Comparison of ENCODE assay signal across 22 cellular contexts in genomic region chr20:36266189-36266588, GRCh38. TPM values are rescaled to one million over a fixed set of nuclear protein-coding genes. Genes with fewer than 3 reads are reported as not detected.
DNase-seq lines count a peak whose midpoint lies in the region; ATAC-seq and TF ChIP-seq lines count a peak whose summit lies in the region.
"Had no signal": no experiment of that assay in that cellular context is flagged by ENCODE, and none has a peak within 500 bp of the region (broad histone marks: within the 10 kb centered on the region; RNA-seq: fewer than 3 reads in every experiment).

No MANE protein-coding gene starts in this region.

- no peak for TF ChIP-seq EP300 in ovary (IDR thresholded peaks at IDR 0.05)

- no peak overlapping the region for H2BK120ac ChIP-seq in mesenchymal stem cell (ENCODE audit: low read depth, low read length)

- no peak overlapping the region for H3K4me2 ChIP-seq in mesenchymal stem cell (ENCODE audit: low read length, poor library complexity, severe bottlenecking)
- H3K4me2 ChIP-seq: A549; BLaER1 treated with 17β-estradiol and CSF1 and Interleukin-3, amounts not matched to agents 10 nM and 100 nM; GM23338 had no signal

- no peak overlapping the region for H2AFZ ChIP-seq in mesenchymal stem cell (ENCODE audit: low read depth, low read length)
- H2AFZ ChIP-seq: GM23338 had no signal

- H4K91ac ChIP-seq in mesenchymal stem cell (ENCODE audit: low read length) = peak overlapping the region; percentile 8

- H3K4me3 Mint-ChIP-seq in activated T-cell treated with anti-CD3 and anti-CD28 coated beads, Interleukin-2, amount 50 U/mL, for 24 hours = no peak overlapping the region
- H3K4me3 Mint-ChIP-seq: CD14-positive monocyte; CD4-positive, alpha-beta T cell; CD8-positive, alpha-beta memory T cell; GM23338; HFFc6 had no signal

- H3K79me1 ChIP-seq in mesenchymal stem cell (replicated peaks; ENCODE audit: low read length, poor library complexity, severe bottlenecking) = no peaks in the 10 kb centered on the region

- H3K4ac ChIP-seq in mesenchymal stem cell (ENCODE audit: low read depth in 1 of 2, low read length in 2 of 2) = no peak overlapping the region

- no peak overlapping the region for H3K23ac ChIP-seq in mesenchymal stem cell (ENCODE audit: low read length in 2 of 2)

- H3K27ac Mint-ChIP-seq in activated T-cell treated with anti-CD3 and anti-CD28 coated beads, Interleukin-2, amount 50 U/mL, for 24 hours = no peak overlapping the region
- H3K27ac Mint-ChIP-seq: CD4-positive, alpha-beta T cell; CD8-positive, alpha-beta memory T cell; GM23338; HFFc6 had no signal

- H3K14ac ChIP-seq in mesenchymal stem cell (ENCODE audit: low read length in 2 of 2) = no peak overlapping the region

- TF ChIP-seq CTCF in ovary (IDR thresholded peaks at IDR 0.05) (no peak), coronary artery (IDR thresholded peaks at IDR 0.05) (no peak)

- H3K36me3 Mint-ChIP-seq in activated T-cell treated with anti-CD3 and anti-CD28 coated beads, Interleukin-2, amount 50 U/mL, for 24 hours (ENCODE audit: low read depth) = no peaks in the 10 kb centered on the region
- H3K36me3 Mint-ChIP-seq: CD14-positive monocyte; CD8-positive, alpha-beta memory T cell had no signal

- no peak overlapping the region for H2BK5ac ChIP-seq in mesenchymal stem cell (ENCODE audit: low read depth, low read length, poor library complexity, severe bottlenecking)

- H4K8ac ChIP-seq in mesenchymal stem cell (ENCODE audit: low read length) = no peak overlapping the region

- no peaks in the 10 kb centered on the region for H3K36me3 ChIP-seq in H7 (replicated peaks; ENCODE audit: control insufficient read depth, insufficient read depth, low read length)
- no peaks in the 10 kb centered on the region for H3K36me3 ChIP-seq in mesenchymal stem cell (ENCODE audit: control insufficient read depth in 1 of 2, insufficient read depth in 2 of 2, low read depth in 1 of 2, low read length in 2 of 2)
- no peaks in the 10 kb centered on the region for H3K36me3 ChIP-seq in ovary
- H3K36me3 ChIP-seq: BE2C; BLaER1 treated with 17β-estradiol and CSF1 and Interleukin-3, amounts not matched to agents 10 nM and 100 nM; HAP-1 had no signal

- no peak overlapping the region for H2BK12ac ChIP-seq in mesenchymal stem cell (ENCODE audit: low read length in 2 of 2)

- WGBS in mesenchymal stem cell = 87% methylated on average over 6 of the region's 6 CpGs
- 80 to 85% (median 80%) methylated on average over 6 of the region's 6 CpGs for WGBS in ovary, 3 donors

- H3K18ac ChIP-seq in mesenchymal stem cell (ENCODE audit: low read depth in 1 of 2, low read length in 2 of 2) = no peak overlapping the region

- H3K9ac ChIP-seq in mesenchymal stem cell (ENCODE audit: low read length) = no peak overlapping the region
- H3K9ac ChIP-seq: BLaER1 treated with 17β-estradiol and CSF1 and Interleukin-3, amounts not matched to agents 10 nM and 100 nM had no signal

- ATAC-seq in HG03442 (IDR thresholded peaks at IDR 0.05; ENCODE audit: unreplicated experiment) = no peak
- ATAC-seq: A549, GM23338 had no signal

- no peaks in the 10 kb centered on the region for H3K4me1 Mint-ChIP-seq in activated T-cell treated with anti-CD3 and anti-CD28 coated beads, Interleukin-2, amount 50 U/mL, for 24 hours (ENCODE audit: low read depth)
- H3K4me1 Mint-ChIP-seq: CD14-positive monocyte; CD8-positive, alpha-beta memory T cell had no signal

- H3K4me1 ChIP-seq in mesenchymal stem cell (ENCODE audit: control insufficient read depth, insufficient read depth, low read depth, low read length) (no peaks in the 10 kb centered on the region), ovary (ENCODE audit: insufficient read depth) (no peaks in the 10 kb centered on the region)
- H3K4me1 ChIP-seq: A549, BE2C, HAP-1 had no signal

- H3K9me3 Mint-ChIP-seq in activated T-cell treated with anti-CD3 and anti-CD28 coated beads, Interleukin-2, amount 50 U/mL, for 24 hours = no peaks in the 10 kb centered on the region
- H3K9me3 Mint-ChIP-seq: CD14-positive monocyte; CD4-positive, alpha-beta T cell; CD8-positive, alpha-beta memory T cell; GM23338; HFFc6 had no signal

- no peak overlapping the region for H2BK15ac ChIP-seq in mesenchymal stem cell (ENCODE audit: low read depth, poor library complexity, severe bottlenecking)

- TF ChIP-seq POLR2A in ovary (IDR thresholded peaks at IDR 0.05) = no peak

- H3K27me3 ChIP-seq in H7 (ENCODE audit: control insufficient read depth, insufficient read depth, low read length) (no peaks in the 10 kb centered on the region), mesenchymal stem cell (ENCODE audit: control insufficient read depth in 1 of 2, insufficient read depth in 1 of 2, low read length in 2 of 2) (peaks cover 20 to 56% of the 10 kb centered on the region in 2 experiments), ovary (no peaks in the 10 kb centered on the region)
- H3K27me3 ChIP-seq: BE2C; BLaER1 treated with 17β-estradiol and CSF1 and Interleukin-3, amounts not matched to agents 10 nM and 100 nM had no signal

- peak; percentile 18 for DNase-seq in activated T-cell treated with anti-CD3 and anti-CD28 coated beads, Interleukin-2, amount 50 U/mL, for 24 hours
- DNase-seq in activated T-cell treated with anti-CD3 and anti-CD28 coated beads for 4 hours (no peak), H7 (peak; percentile 27), mesenchymal stem cell (no peak), ovary (no peak), coronary artery (ENCODE audit: low spot score) (no peak)
- DNase-seq: 8988T; ACHN; AML-193; BE2C; CD4-positive, alpha-beta T cell; CD8-positive, alpha-beta memory T cell; DMS53; DMS79 treated with DMSO at 0.1 percent for 48 hours; GF-D8; HFFc6 had no signal

- intact Hi-C loops in ovary (cut with DNase I) = no loop called here

- H2AK5ac ChIP-seq in mesenchymal stem cell (ENCODE audit: low read length, severe bottlenecking) = no peak overlapping the region

- H3K27ac ChIP-seq in mesenchymal stem cell (ENCODE audit: low read length, poor library complexity, severe bottlenecking) (no peak overlapping the region), ovary (no peak overlapping the region), coronary artery (no peak overlapping the region)
- H3K27ac ChIP-seq: A549; BLaER1 treated with 17β-estradiol and CSF1 and Interleukin-3, amounts not matched to agents 10 nM and 100 nM had no signal

- H3K9me3 ChIP-seq in mesenchymal stem cell (ENCODE audit: control insufficient read depth, low read length) (no peaks in the 10 kb centered on the region), ovary (no peaks in the 10 kb centered on the region)
- H3K9me3 ChIP-seq: A549; BE2C; BLaER1 treated with 17β-estradiol and CSF1 and Interleukin-3, amounts not matched to agents 10 nM and 100 nM; HAP-1 had no signal

- H3K4me3 ChIP-seq in H7 (ENCODE audit: insufficient read depth, low read depth, low read length) (no peak overlapping the region), mesenchymal stem cell (ENCODE audit: insufficient read depth in 1 of 2, low read depth in 1 of 2, low read length in 2 of 2) (no peak overlapping the region), ovary (no peak overlapping the region), coronary artery (no peak overlapping the region)
- H3K4me3 ChIP-seq: A549; BLaER1 treated with 17β-estradiol and CSF1 and Interleukin-3, amounts not matched to agents 10 nM and 100 nM; GM23338; HAP-1 had no signal

- no peaks in the 10 kb centered on the region for H3K27me3 Mint-ChIP-seq in activated T-cell treated with anti-CD3 and anti-CD28 coated beads, Interleukin-2, amount 50 U/mL, for 24 hours
- H3K27me3 Mint-ChIP-seq: CD4-positive, alpha-beta T cell had no signal

RNA-seq across cellular contexts. Expression of gene AAR2, which starts 29.9 kb away (rescaled TPM):
- total RNA-seq in H7 (2014; rRNA removed; shearing (Covaris generic)) = 32.1 and 38.4 TPM in 2 replicates
- polyA plus RNA-seq in mesenchymal stem cell (2013, experiment 1 of 2) = 21.0 TPM
- polyA plus RNA-seq in mesenchymal stem cell (2013, experiment 2 of 2) = 20.5 TPM
- total RNA-seq in ovary = 10 to 100 TPM; 19.7 to 30.9 (median 26.6) TPM
- 10 to 100 TPM; 24.4 to 40.2 TPM for polyA plus RNA-seq in ovary

RNA-seq across cellular contexts. Expression of gene DLGAP4, which starts 40.0 kb away (rescaled TPM):
- total RNA-seq in H7 (2014; rRNA removed; shearing (Covaris generic)) = 60.5 and 62.8 TPM in 2 replicates
- polyA plus RNA-seq in mesenchymal stem cell (2013, experiment 1 of 2) = 110 TPM
- 104 TPM for polyA plus RNA-seq in mesenchymal stem cell (2013, experiment 2 of 2)
- total RNA-seq in ovary = 10 to 100 TPM; 18.2 to 75.9 (median 62.5) TPM
- polyA plus RNA-seq in ovary = 10 to 100 TPM; 38.4 to 53.1 TPM

Comparison
In these comparisons a context has a peak if more than half of its experiments do, and no peak if none do; other contexts are left out.
1. DNase-seq: peak in activated T-cell treated with anti-CD3 and anti-CD28 coated beads, Interleukin-2, amount 50 U/mL, for 24 hours (single experiment) and H7 (single experiment); none in activated T-cell treated with anti-CD3 and anti-CD28 coated beads for 4 hours (single experiment), mesenchymal stem cell (single experiment), ovary (0 of 5) and coronary artery (single experiment).